ENCODE assay signal across 13 cellular contexts in genomic region chr3:56782215-56782614, GRCh38. TPM values are rescaled to one million over a fixed set of nuclear protein-coding genes. Genes with fewer than 3 reads are reported as not detected.
DNase-seq lines count a peak whose midpoint lies in the region; ATAC-seq and TF ChIP-seq lines count a peak whose summit lies in the region.
"Had no signal": no experiment of that assay in that cellular context is flagged by ENCODE, and none has a peak within 500 bp of the region (broad histone marks: within the 10 kb centered on the region; RNA-seq: fewer than 3 reads in every experiment).

No MANE protein-coding gene starts in this region.

- peak overlapping the region; percentile 75 for H3K4me3 Mint-ChIP-seq in activated CD4-positive, alpha-beta T cell treated with anti-CD3 and anti-CD28 coated beads, Interleukin-2, amount 10 ng/mL, durations not matched to agents 24 days and 14 days
- no peak overlapping the region for H3K4me3 Mint-ChIP-seq in activated B cell treated with CpG ODN at 0.5 μM for 24 hours

- peaks cover 27 to 100% (median 88%) of the 10 kb centered on the region in 6 donors for H3K4me1 ChIP-seq in spleen

- H3K4me3 ChIP-seq in spleen: no peak overlapping the region
- H3K4me3 ChIP-seq: testis had no signal

- POLR2A ChIA-PET in activated B cell treated with CpG ODN at 0.5 μM for 24 hours (lab: Charles Lee): interaction anchor here (0.6 to 5.2 kb wide), 7 partner anchors 13 to 1551 kb away, joined by 3 to 57 read pairs (median 5); partner anchors contain the start of genes ARHGEF3, PXK and TASOR

- H3K27me3 ChIP-seq in spleen (replicated peaks in 1 of 7): no peaks in the 10 kb centered on the region
- H3K27me3 ChIP-seq: testis had no signal

- CTCF ChIA-PET in activated B cell treated with CpG ODN at 0.5 μM for 24 hours (lab: Charles Lee): interaction anchor here (0.6 to 9.8 kb wide), 3 partner anchors 17 to 46 kb away, joined by 3 to 91 read pairs (median 5); partner anchors contain the start of gene ARHGEF3

- ATAC-seq in activated B cell treated with CpG ODN at 0.5 μM for 24 hours (ENCODE audit: low read depth) (no peak), left lobe of liver (peak; percentile 70), GM19467 (IDR thresholded peaks at IDR 0.05; ENCODE audit: unreplicated experiment) (no peak)
- ATAC-seq: Panc1 had no signal

- no peaks in the 10 kb centered on the region for H3K36me3 ChIP-seq in spleen

- intact Hi-C loops in activated CD4-positive, alpha-beta T cell treated with anti-CD3 and anti-CD28 coated beads, Interleukin-2, amount 10 ng/mL, durations not matched to agents 24 days and 14 days (cut with micrococcal nuclease): loop anchor here (1.0 to 10.0 kb wide), 3 partner anchors 8 to 443 kb away; partner anchors contain the start of gene APPL1
- intact Hi-C loops in activated B cell treated with CpG ODN at 0.5 μM for 24 hours (cut with micrococcal nuclease): loop anchor here (5.0 kb wide), 1 partner anchor 815 kb away; the partner anchor contains the start of gene ARF4
- intact Hi-C loops in spleen (cut with DNase I; ENCODE audit: low total_unique reads): no loop called here

- H3K9me3 ChIP-seq in spleen: no peaks in the 10 kb centered on the region
- H3K9me3 ChIP-seq: testis had no signal

- peak overlapping the region; percentile 72 to 91 (median 88) for H3K27ac ChIP-seq in spleen

- peaks cover 45% of the 10 kb centered on the region for H3K36me3 Mint-ChIP-seq in activated CD4-positive, alpha-beta T cell treated with anti-CD3 and anti-CD28 coated beads, Interleukin-2, amount 10 ng/mL, durations not matched to agents 24 days and 14 days (ENCODE audit: low read depth)
- H3K36me3 Mint-ChIP-seq in activated B cell treated with CpG ODN at 0.5 μM for 24 hours (ENCODE audit: low read depth): peaks cover 4% of the 10 kb centered on the region
- H3K36me3 Mint-ChIP-seq: IgD-negative memory B cell had no signal

- no peak for DNase-seq in activated CD4-positive, alpha-beta T cell treated with anti-CD3 and anti-CD28 coated beads, Interleukin-2, amount 10 ng/mL, durations not matched to agents 24 days and 14 days
- no peak for DNase-seq in activated CD4-positive, alpha-beta T cell treated with anti-CD3 and anti-CD28 coated beads, Interleukin-2, amount 50 U/mL, for 4 hours
- DNase-seq in activated B cell treated with CpG ODN at 0.5 μM for 24 hours: no peak
- no peak for DNase-seq in left lobe of liver (ENCODE audit: low spot score)
- no peak for DNase-seq in spleen
- no peak for DNase-seq in COR-L47 (lab: John Stamatoyannopoulos, UW)
- DNase-seq in cortex of kidney (lab: John Stamatoyannopoulos, UW): no peak
- DNase-seq: EL; stimulated activated CD4-positive, alpha-beta T cell treated with anti-CD3 and anti-CD28 coated beads, Interleukin-4, amount 100 ng/mL, for 24 hours; testis had no signal

- H3K27ac Mint-ChIP-seq in activated CD4-positive, alpha-beta T cell treated with anti-CD3 and anti-CD28 coated beads, Interleukin-2, amount 10 ng/mL, durations not matched to agents 24 days and 14 days: peak overlapping the region; percentile 95
- peak overlapping the region; percentile 92 for H3K27ac Mint-ChIP-seq in activated B cell treated with CpG ODN at 0.5 μM for 24 hours

- no peak for TF ChIP-seq CTCF in activated B cell treated with CpG ODN at 0.5 μM for 24 hours (IDR thresholded peaks at IDR 0.05)
- no peak for TF ChIP-seq CTCF in spleen (IDR thresholded peaks at IDR 0.05 in 8 of 11, conservative IDR thresholded peaks at IDR 0.05 in 3 of 11)

- peaks cover 84% of the 10 kb centered on the region for H3K4me1 Mint-ChIP-seq in activated CD4-positive, alpha-beta T cell treated with anti-CD3 and anti-CD28 coated beads, Interleukin-2, amount 10 ng/mL, durations not matched to agents 24 days and 14 days
- H3K4me1 Mint-ChIP-seq in activated B cell treated with CpG ODN at 0.5 μM for 24 hours: peaks cover 86% of the 10 kb centered on the region

- peaks cover 4% of the 10 kb centered on the region for H3K9me3 Mint-ChIP-seq in activated CD4-positive, alpha-beta T cell treated with anti-CD3 and anti-CD28 coated beads, Interleukin-2, amount 10 ng/mL, durations not matched to agents 24 days and 14 days
- no peaks in the 10 kb centered on the region for H3K9me3 Mint-ChIP-seq in activated B cell treated with CpG ODN at 0.5 μM for 24 hours
- H3K9me3 Mint-ChIP-seq: IgD-negative memory B cell had no signal

- TF ChIP-seq POLR2A in spleen (IDR thresholded peaks at IDR 0.05): no peak

- WGBS in spleen, 5 donors: 77 to 89% (median 80%) methylated on average over 4 of the region's 4 CpGs

- no peaks in the 10 kb centered on the region for H3K27me3 Mint-ChIP-seq in activated CD4-positive, alpha-beta T cell treated with anti-CD3 and anti-CD28 coated beads, Interleukin-2, amount 10 ng/mL, durations not matched to agents 24 days and 14 days
- H3K27me3 Mint-ChIP-seq in activated B cell treated with CpG ODN at 0.5 μM for 24 hours: no peaks in the 10 kb centered on the region
- H3K27me3 Mint-ChIP-seq: IgD-negative memory B cell had no signal

RNA-seq across cellular contexts. Expression of gene ARHGEF3, which starts 19.5 kb away (rescaled TPM):
- 52.7 and 54.4 TPM in 2 replicates for total RNA-seq in activated CD4-positive, alpha-beta T cell treated with anti-CD3 and anti-CD28 coated beads, Interleukin-2, amount 10 ng/mL, durations not matched to agents 24 days and 14 days
- total RNA-seq in activated B cell treated with CpG ODN at 0.5 μM for 24 hours (22.1 and 27.0 TPM in 2 replicates), left lobe of liver (1.5 TPM), spleen (10 to 100 TPM; 29.6 to 35.1 (median 33.4) TPM)
- 10 to 100 TPM in 1 of 3 donors, 1 to 10 TPM in 2; 8.0 to 11.3 (median 9.5) TPM for polyA plus RNA-seq in spleen
